ENCODE assay signal across 11 cellular contexts in genomic region chr1:99943238-99943794, GRCh38. TPM values are rescaled to one million over a fixed set of nuclear protein-coding genes. Genes with fewer than 3 reads are reported as not detected.
A peak's percentile ranks its signal among the peaks of the same experiment; 100 is the strongest.
DNase-seq lines count a peak whose midpoint lies in the region; ATAC-seq and TF ChIP-seq lines count a peak whose summit lies in the region.
"Had no signal": no experiment of that assay in that cellular context is flagged by ENCODE, and none has a peak within 500 bp of the region (broad histone marks: within the 10 kb centered on the region; RNA-seq: fewer than 3 reads in every experiment).

No MANE protein-coding gene starts in this region.

- POLR2A ChIA-PET in AG04450 (lab: Yijun Ruan, JAX), result no interaction called here
- POLR2A ChIA-PET in PC-3 (lab: Charles Lee; ENCODE audit: unreplicated experiment), result no interaction called here

- DNase-seq in AG04450 (ENCODE audit: low read depth, low spot score) (peak; percentile 21), HT1080 (ENCODE audit: low read depth) (peak; percentile 2), PC-3 (peak; percentile 13), fibroblast of the aortic adventitia (ENCODE audit: low read depth) (peak; percentile 95), NOMO-1 treated with DMSO at 0.1 percent for 48 hours (lab: John Stamatoyannopoulos, UW; ENCODE audit: unreplicated experiment) (no peak), HT-29 (ENCODE audit: low spot score) (no peak)
- DNase-seq in activated naive CD4-positive, alpha-beta T cell treated with anti-CD3 and anti-CD28 coated beads, Interleukin-2, amount 10 ng/mL, durations not matched to agents 7 days and 5 days, result no peak
- DNase-seq: activated gamma-delta T cell treated with Interleukin-2 at 50 U/mL for 16 hours had no signal

- no peak overlapping the region for H3K27ac Mint-ChIP-seq in activated naive CD4-positive, alpha-beta T cell treated with anti-CD3 and anti-CD28 coated beads, Interleukin-2, amount 10 ng/mL, durations not matched to agents 7 days and 5 days
- H3K27ac Mint-ChIP-seq: CD14-positive monocyte had no signal

- no peaks in the 10 kb centered on the region for H4K20me1 ChIP-seq in PC-3 (ENCODE audit: low read length)

- no peaks in the 10 kb centered on the region for H3K79me2 ChIP-seq in PC-3 (ENCODE audit: low read length)

- H2AFZ ChIP-seq in PC-3 (ENCODE audit: low read length), result peak overlapping the region; percentile 35

- intact Hi-C loops in PC-3 (cut with micrococcal nuclease), result no loop called here

- no peak overlapping the region for H3K4me2 ChIP-seq in PC-3 (ENCODE audit: low read length)

- H3K9me3 Mint-ChIP-seq in activated naive CD4-positive, alpha-beta T cell treated with anti-CD3 and anti-CD28 coated beads, Interleukin-2, amount 10 ng/mL, durations not matched to agents 7 days and 5 days, result no peaks in the 10 kb centered on the region
- H3K9me3 Mint-ChIP-seq: CD14-positive monocyte had no signal

- no TSS peak for BruUV-seq in PC-3 (replicated peaks; lab: Mats Ljungman, UMichigan)

- no peaks in the 10 kb centered on the region for H3K36me3 ChIP-seq in PC-3 (ENCODE audit: low read depth, low read length)

- no peak overlapping the region for H3K9ac ChIP-seq in PC-3 (ENCODE audit: low read length)

- no peak for ATAC-seq in PC-3
- no peak for ATAC-seq in GM18909 (IDR thresholded peaks at IDR 0.05; ENCODE audit: poor library complexity, unreplicated experiment)

- no peak overlapping the region for H3K27ac ChIP-seq in AG04450 (ENCODE audit: low read depth, low read length)
- no peak overlapping the region for H3K27ac ChIP-seq in PC-3 (ENCODE audit: low read length)
- H3K27ac ChIP-seq: epithelial cell of prostate had no signal

- no peak overlapping the region for H3K4me3 Mint-ChIP-seq in activated naive CD4-positive, alpha-beta T cell treated with anti-CD3 and anti-CD28 coated beads, Interleukin-2, amount 10 ng/mL, durations not matched to agents 7 days and 5 days
- H3K4me3 Mint-ChIP-seq: CD14-positive monocyte had no signal

- H3K9me3 ChIP-seq in AG04450 (ENCODE audit: control insufficient read depth, insufficient read depth, low read length) (no peaks in the 10 kb centered on the region), PC-3 (ENCODE audit: low read length) (no peaks in the 10 kb centered on the region)

- H3K27me3 ChIP-seq in AG04450 (ENCODE audit: control insufficient read depth, insufficient read depth, low read length) (peaks cover 7% of the 10 kb centered on the region), PC-3 (ENCODE audit: low read length) (no peaks in the 10 kb centered on the region)

- no peaks in the 10 kb centered on the region for H3K4me1 ChIP-seq in PC-3 (ENCODE audit: insufficient read depth, low read length)

- no peaks in the 10 kb centered on the region for H3K36me3 Mint-ChIP-seq in activated naive CD4-positive, alpha-beta T cell treated with anti-CD3 and anti-CD28 coated beads, Interleukin-2, amount 10 ng/mL, durations not matched to agents 7 days and 5 days
- H3K36me3 Mint-ChIP-seq: CD14-positive monocyte had no signal

- peaks cover 3% of the 10 kb centered on the region for H3K27me3 Mint-ChIP-seq in activated naive CD4-positive, alpha-beta T cell treated with anti-CD3 and anti-CD28 coated beads, Interleukin-2, amount 10 ng/mL, durations not matched to agents 7 days and 5 days

- no peaks in the 10 kb centered on the region for H3K4me1 Mint-ChIP-seq in activated naive CD4-positive, alpha-beta T cell treated with anti-CD3 and anti-CD28 coated beads, Interleukin-2, amount 10 ng/mL, durations not matched to agents 7 days and 5 days
- H3K4me1 Mint-ChIP-seq: CD14-positive monocyte had no signal

- H3K4me3 ChIP-seq in AG04450 (ENCODE audit: low read depth, low read length) (no peak overlapping the region), PC-3 (ENCODE audit: low read length) (no peak overlapping the region), fibroblast of the aortic adventitia (ENCODE audit: low read depth, low read length) (no peak overlapping the region)

- TF ChIP-seq CTCF in AG04450 (IDR thresholded peaks at IDR 0.05; ENCODE audit: low read depth, low read length) (no peak), PC-3 (conservative IDR thresholded peaks at IDR 0.05; ENCODE audit: low read depth, low read length) (no peak), fibroblast of the aortic adventitia (IDR thresholded peaks at IDR 0.05; ENCODE audit: insufficient read depth, low read length) (no peak)

- H3K9me2 ChIP-seq in PC-3 (replicated peaks; ENCODE audit: low read length), result no peaks in the 10 kb centered on the region

- CTCF ChIA-PET in AG04450 (lab: Charles Lee), result no interaction called here
- CTCF ChIA-PET in PC-3 (lab: Charles Lee), result no interaction called here
- CTCF ChIA-PET in activated naive CD4-positive, alpha-beta T cell treated with anti-CD3 and anti-CD28 coated beads, Interleukin-2, amount 10 ng/mL, durations not matched to agents 7 days and 5 days (lab: Charles Lee), result no interaction called here

- no peaks in the 10 kb centered on the region for H3F3A ChIP-seq in PC-3 (ENCODE audit: low read length, unreplicated experiment)

RNA-seq across cellular contexts. Expression of gene SLC35A3, which starts 26.5 kb away (rescaled TPM):
- polyA plus RNA-seq in AG04450 (2011; rRNA removed), result 8.5 and 12.6 TPM in 2 replicates
- polyA minus RNA-seq in AG04450 (2011; rRNA and poly(A)+ RNA removed), result 2.5 and 5.6 TPM in 2 replicates
- 27.6 and 31.0 TPM in 2 replicates for total RNA-seq in HT1080 (2014; rRNA removed; shearing (Covaris generic))
- polyA plus RNA-seq in HT1080 (2015; cell fraction: cytosol; rRNA removed), result 15.7 and 19.8 TPM in 2 replicates
- 18.9 and 22.4 TPM in 2 replicates for polyA plus RNA-seq in HT1080 (2015; cell fraction: nucleus; rRNA removed)
- total RNA-seq in PC-3 (2014; rRNA removed) (31.4 and 46.5 TPM in 2 replicates), fibroblast of the aortic adventitia (ENCODE audit: low replicate concordance) (15.0 and 35.8 TPM in 2 replicates)
- 30.5 and 30.8 TPM in 2 replicates for total RNA-seq in HT-29 (2014; rRNA removed; shearing (Covaris generic))

Comparison
In these comparisons a context has a peak if more than half of its experiments do, and no peak if none do; other contexts are left out.
1. DNase-seq: peak in AG04450 (single experiment), HT1080 (single experiment), PC-3 (single experiment) and fibroblast of the aortic adventitia (single experiment); none in NOMO-1 treated with DMSO at 0.1 percent for 48 hours (single experiment), activated naive CD4-positive, alpha-beta T cell treated with anti-CD3 and anti-CD28 coated beads, Interleukin-2, amount 10 ng/mL, durations not matched to agents 7 days and 5 days (single experiment) and HT-29 (single experiment).